Comparison of ENCODE assay signal across 9 cellular contexts in the genomic region with DNA sequence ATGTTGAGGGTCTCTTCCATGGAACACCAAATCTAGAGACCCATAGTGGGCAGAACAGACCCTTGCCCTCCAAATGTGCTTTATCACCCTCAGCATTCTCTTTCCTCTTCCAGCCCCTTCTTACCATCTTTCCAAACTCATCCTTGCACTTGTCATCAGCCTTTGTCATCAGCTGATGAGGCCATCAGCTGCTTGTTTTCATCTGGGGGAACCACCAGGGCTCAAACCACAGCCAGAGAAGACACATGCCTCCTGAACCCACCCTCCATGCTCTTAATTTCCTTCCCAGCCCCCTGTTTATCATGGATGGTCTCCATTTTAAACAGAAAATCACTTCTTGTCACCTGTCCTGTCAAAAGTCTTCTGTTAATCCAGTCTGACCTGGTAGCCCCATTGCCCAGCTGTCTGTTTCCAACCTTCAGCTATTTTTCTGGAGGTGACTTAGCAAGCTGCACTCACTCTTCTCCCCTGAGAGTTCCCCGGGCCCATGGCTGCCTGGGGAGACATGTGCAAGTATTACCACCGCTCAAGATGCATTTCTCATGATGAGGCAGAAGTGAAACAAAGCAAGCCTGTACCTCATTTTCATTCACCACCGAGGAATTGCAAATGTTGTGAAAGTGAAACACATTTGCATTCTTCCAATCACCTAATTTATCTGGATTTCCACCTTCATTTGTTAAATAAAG. TPM values are rescaled to one million over a fixed set of nuclear protein-coding genes. Genes with fewer than 3 reads are reported as not detected.
A peak's percentile ranks its signal among the peaks of the same experiment; 100 is the strongest.
DNase-seq lines count a peak whose midpoint lies in the region; ATAC-seq and TF ChIP-seq lines count a peak whose summit lies in the region.
"Had no signal": no experiment of that assay in that cellular context is flagged by ENCODE, and none has a peak within 500 bp of the region (broad histone marks: within the 10 kb centered on the region; RNA-seq: fewer than 3 reads in every experiment).

No MANE protein-coding gene starts in this region.

- TF ChIP-seq CTCF in AG10803 (conservative IDR thresholded peaks at IDR 0.05; ENCODE audit: low read length): no peak

- H3K4me3 ChIP-seq in AG10803 (ENCODE audit: low read length) (no peak overlapping the region), mesenchymal stem cell (ENCODE audit: insufficient read depth in 1 of 2, low read depth in 1 of 2, low read length in 2 of 2) (no peak overlapping the region), GM23248 (no peak overlapping the region)

- H2AFZ ChIP-seq in mesenchymal stem cell (ENCODE audit: low read depth, low read length) (no peak overlapping the region), GM23248 (no peak overlapping the region)

- H3K9ac ChIP-seq in mesenchymal stem cell (ENCODE audit: low read length): no peak overlapping the region
- no peak overlapping the region for H3K9ac ChIP-seq in GM23248

- no peak overlapping the region for H2BK15ac ChIP-seq in mesenchymal stem cell (ENCODE audit: low read depth, poor library complexity, severe bottlenecking)

- H3K4me1 ChIP-seq in mesenchymal stem cell (ENCODE audit: control insufficient read depth, insufficient read depth, low read depth, low read length) (peaks cover 3% of the 10 kb centered on the region), GM23248 (ENCODE audit: insufficient read depth) (peaks cover 4% of the 10 kb centered on the region; the same call in 1 of the 2 replicates)

- no peaks in the 10 kb centered on the region for H3K79me1 ChIP-seq in mesenchymal stem cell (replicated peaks; ENCODE audit: low read length, poor library complexity, severe bottlenecking)

- peak; percentile 18 for DNase-seq in AG10803 (ENCODE audit: low read depth)
- peak; percentile 24 for DNase-seq in NOMO-1 treated with dmso at 0.1 percent for 144 hours (lab: John Stamatoyannopoulos, UW; ENCODE audit: unreplicated experiment)
- DNase-seq in mesenchymal stem cell: no peak
- DNase-seq in GM23248: no peak
- DNase-seq in GF-D8 (lab: John Stamatoyannopoulos, UW): no peak
- no peak for DNase-seq in left cardiac atrium

- no peaks in the 10 kb centered on the region for H4K20me1 ChIP-seq in GM23248 (ENCODE audit: insufficient read depth)

- in situ Hi-C loops in GM23248 (cut with MboI): no loop called here

- no peaks in the 10 kb centered on the region for H3K36me3 ChIP-seq in mesenchymal stem cell (ENCODE audit: control insufficient read depth in 1 of 2, insufficient read depth in 2 of 2, low read depth in 1 of 2, low read length in 2 of 2)
- no peaks in the 10 kb centered on the region for H3K36me3 ChIP-seq in GM23248 (ENCODE audit: low read depth)

- 74% methylated on average over 3 of the region's 3 CpGs for WGBS in mesenchymal stem cell
- 59 to 61% methylated on average over 3 of the region's 3 CpGs for WGBS in GM23248 (ENCODE audit: low coverage in 1 of 2, low lambda C conversion rate in 2 of 2, missing lambda C conversion rate in 2 of 2), 2 experiments

- H2AK5ac ChIP-seq in mesenchymal stem cell (ENCODE audit: low read length, severe bottlenecking): no peak overlapping the region

- no peak overlapping the region for H3K14ac ChIP-seq in mesenchymal stem cell (ENCODE audit: low read length in 2 of 2)

- intact Hi-C loops in left cardiac atrium (cut with DNase I): no loop called here

- H2BK5ac ChIP-seq in mesenchymal stem cell (ENCODE audit: low read depth, low read length, poor library complexity, severe bottlenecking): no peak overlapping the region

- H3K18ac ChIP-seq in mesenchymal stem cell (ENCODE audit: low read depth in 1 of 2, low read length in 2 of 2): no peak overlapping the region

- peaks cover 6% of the 10 kb centered on the region; the same call in 1 of the 2 replicates for H3F3A ChIP-seq in GM23248 (ENCODE audit: insufficient read depth)

- H3K9me2 ChIP-seq in GM23248 (ENCODE audit: insufficient read depth): no peaks in the 10 kb centered on the region

- H3K27ac ChIP-seq in mesenchymal stem cell (ENCODE audit: low read length, poor library complexity, severe bottlenecking) (no peak overlapping the region), GM23248 (no peak overlapping the region)
- H3K27ac ChIP-seq: epithelial cell of prostate had no signal

- H4K91ac ChIP-seq in mesenchymal stem cell (ENCODE audit: low read length): no peak overlapping the region

- H3K23ac ChIP-seq in mesenchymal stem cell (ENCODE audit: low read length in 2 of 2): no peak overlapping the region

- no peak overlapping the region for H3K4ac ChIP-seq in mesenchymal stem cell (ENCODE audit: low read depth in 1 of 2, low read length in 2 of 2)

- H2BK12ac ChIP-seq in mesenchymal stem cell (ENCODE audit: low read length in 2 of 2): no peak overlapping the region

- H3K4me2 ChIP-seq in mesenchymal stem cell (ENCODE audit: low read length, poor library complexity, severe bottlenecking) (no peak overlapping the region), GM23248 (ENCODE audit: unreplicated experiment) (no peak overlapping the region)

- H3K27me3 ChIP-seq in mesenchymal stem cell (ENCODE audit: control insufficient read depth in 1 of 2, insufficient read depth in 1 of 2, low read length in 2 of 2): peaks cover 0 to 5% of the 10 kb centered on the region in 2 experiments
- H3K27me3 ChIP-seq in GM23248 (replicated peaks; ENCODE audit: insufficient read depth): no peaks in the 10 kb centered on the region

- H3K79me2 ChIP-seq in GM23248 (ENCODE audit: insufficient read depth): no peaks in the 10 kb centered on the region

- H2BK120ac ChIP-seq in mesenchymal stem cell (ENCODE audit: low read depth, low read length): no peak overlapping the region

- H4K8ac ChIP-seq in mesenchymal stem cell (ENCODE audit: low read length): no peak overlapping the region

- H3K9me3 ChIP-seq in mesenchymal stem cell (ENCODE audit: control insufficient read depth, low read length): no peaks in the 10 kb centered on the region
- no peaks in the 10 kb centered on the region for H3K9me3 ChIP-seq in GM23248 (ENCODE audit: low read depth)

- ATAC-seq in GM18909 (IDR thresholded peaks at IDR 0.05; ENCODE audit: poor library complexity, unreplicated experiment): peak; percentile 100
- peak; percentile 100 for ATAC-seq in HG02884 (IDR thresholded peaks at IDR 0.05; ENCODE audit: unreplicated experiment)
- no peak for ATAC-seq in left cardiac atrium

RNA-seq across cellular contexts. Expression of a gene that starts 14.7 kb away (rescaled TPM):
- polyA plus RNA-seq in mesenchymal stem cell (2013, experiment 1 of 2): 6.0 TPM
- polyA plus RNA-seq in mesenchymal stem cell (2013, experiment 2 of 2): 5.7 TPM
- 0.97 and 1.6 TPM in 2 replicates for total RNA-seq in GM23248 (2014; rRNA removed; shearing (Covaris generic))
- polyA plus RNA-seq in GM23248 (2016; fragmentation: Nextera tagmentation; extraction: Ambion mirVana): 0.15 and 0.18 TPM in 2 replicates
- total RNA-seq in left cardiac atrium: 100 to 1,000 TPM; 302 to 329 TPM

Comparison
In these comparisons a context has a peak if more than half of its experiments do, and no peak if none do; other contexts are left out.
1. DNase-seq: peak in AG10803 (single experiment) and NOMO-1 treated with dmso at 0.1 percent for 144 hours (single experiment); none in mesenchymal stem cell (single experiment), GM23248 (single experiment), GF-D8 (single experiment) and left cardiac atrium (single experiment).
2. ATAC-seq: peak in GM18909 (single experiment) and HG02884 (single experiment); none in left cardiac atrium (0 of 2).
3. RNA of a gene that starts 14.7 kb away (total RNA-seq): 302 to 329 TPM in left cardiac atrium; 0.97 to 1.6 TPM in GM23248; every median in the first group is over 100 times any median in the second.